ENCODE assay signal across 1 cellular context in the genomic region with DNA sequence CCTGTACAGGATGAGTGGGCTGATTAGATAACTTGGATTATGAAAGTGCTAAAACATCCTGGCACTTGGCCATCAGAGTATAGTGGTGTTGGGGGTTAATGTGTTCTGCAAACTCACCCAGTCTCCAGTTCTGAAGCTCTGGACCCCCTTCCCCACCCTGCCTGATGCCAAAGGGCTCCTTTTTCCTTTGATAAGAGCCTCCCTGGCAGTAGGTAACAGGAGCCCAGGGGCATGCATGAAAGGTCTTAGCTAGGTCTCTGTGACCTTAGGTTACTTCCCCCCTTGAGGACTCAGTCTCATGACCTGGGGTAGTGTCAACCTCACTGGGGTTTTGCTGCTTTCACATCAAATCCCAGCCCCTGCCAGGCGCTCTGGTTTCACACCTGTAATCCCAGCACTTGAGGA.
TF ChIP-seq lines count a peak whose summit lies in the region.

No MANE protein-coding gene starts in this region.

TF ChIP-seq in WTC11, 78 proteins besides CTCF, POLR2A, EP300 and RAD21 (continued from another document):
- peak; percentile 46 for TF ChIP-seq AR (CRISPR knock-in tag; IDR thresholded peaks at IDR 0.05)
- TF ChIP-seq, protein P1, sequence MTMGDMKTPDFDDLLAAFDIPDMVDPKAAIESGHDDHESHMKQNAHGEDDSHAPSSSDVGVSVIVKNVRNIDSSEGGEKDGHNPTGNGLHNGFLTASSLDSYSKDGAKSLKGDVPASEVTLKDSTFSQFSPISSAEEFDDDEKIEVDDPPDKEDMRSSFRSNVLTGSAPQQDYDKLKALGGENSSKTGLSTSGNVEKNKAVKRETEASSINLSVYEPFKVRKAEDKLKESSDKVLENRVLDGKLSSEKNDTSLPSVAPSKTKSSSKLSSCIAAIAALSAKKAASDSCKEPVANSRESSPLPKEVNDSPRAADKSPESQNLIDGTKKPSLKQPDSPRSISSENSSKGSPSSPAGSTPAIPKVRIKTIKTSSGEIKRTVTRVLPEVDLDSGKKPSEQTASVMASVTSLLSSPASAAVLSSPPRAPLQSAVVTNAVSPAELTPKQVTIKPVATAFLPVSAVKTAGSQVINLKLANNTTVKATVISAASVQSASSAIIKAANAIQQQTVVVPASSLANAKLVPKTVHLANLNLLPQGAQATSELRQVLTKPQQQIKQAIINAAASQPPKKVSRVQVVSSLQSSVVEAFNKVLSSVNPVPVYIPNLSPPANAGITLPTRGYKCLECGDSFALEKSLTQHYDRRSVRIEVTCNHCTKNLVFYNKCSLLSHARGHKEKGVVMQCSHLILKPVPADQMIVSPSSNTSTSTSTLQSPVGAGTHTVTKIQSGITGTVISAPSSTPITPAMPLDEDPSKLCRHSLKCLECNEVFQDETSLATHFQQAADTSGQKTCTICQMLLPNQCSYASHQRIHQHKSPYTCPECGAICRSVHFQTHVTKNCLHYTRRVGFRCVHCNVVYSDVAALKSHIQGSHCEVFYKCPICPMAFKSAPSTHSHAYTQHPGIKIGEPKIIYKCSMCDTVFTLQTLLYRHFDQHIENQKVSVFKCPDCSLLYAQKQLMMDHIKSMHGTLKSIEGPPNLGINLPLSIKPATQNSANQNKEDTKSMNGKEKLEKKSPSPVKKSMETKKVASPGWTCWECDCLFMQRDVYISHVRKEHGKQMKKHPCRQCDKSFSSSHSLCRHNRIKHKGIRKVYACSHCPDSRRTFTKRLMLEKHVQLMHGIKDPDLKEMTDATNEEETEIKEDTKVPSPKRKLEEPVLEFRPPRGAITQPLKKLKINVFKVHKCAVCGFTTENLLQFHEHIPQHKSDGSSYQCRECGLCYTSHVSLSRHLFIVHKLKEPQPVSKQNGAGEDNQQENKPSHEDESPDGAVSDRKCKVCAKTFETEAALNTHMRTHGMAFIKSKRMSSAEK (CRISPR knock-in tag; IDR thresholded peaks at IDR 0.05; ENCODE audit: borderline replicate concordance): peak; percentile 91; the same call in 1 of the 2 replicates
- 0 out of 2 replicates have a peak, but pooled peaks have one; percentile 64 for TF ChIP-seq ZNF416 (CRISPR knock-in tag; IDR thresholded peaks at IDR 0.05)
- TF ChIP-seq, protein P2, sequence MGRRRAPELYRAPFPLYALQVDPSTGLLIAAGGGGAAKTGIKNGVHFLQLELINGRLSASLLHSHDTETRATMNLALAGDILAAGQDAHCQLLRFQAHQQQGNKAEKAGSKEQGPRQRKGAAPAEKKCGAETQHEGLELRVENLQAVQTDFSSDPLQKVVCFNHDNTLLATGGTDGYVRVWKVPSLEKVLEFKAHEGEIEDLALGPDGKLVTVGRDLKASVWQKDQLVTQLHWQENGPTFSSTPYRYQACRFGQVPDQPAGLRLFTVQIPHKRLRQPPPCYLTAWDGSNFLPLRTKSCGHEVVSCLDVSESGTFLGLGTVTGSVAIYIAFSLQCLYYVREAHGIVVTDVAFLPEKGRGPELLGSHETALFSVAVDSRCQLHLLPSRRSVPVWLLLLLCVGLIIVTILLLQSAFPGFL (CRISPR knock-in tag; IDR thresholded peaks at IDR 0.05; ENCODE audit: borderline replicate concordance): no peak
- TF ChIP-seq, protein P3, sequence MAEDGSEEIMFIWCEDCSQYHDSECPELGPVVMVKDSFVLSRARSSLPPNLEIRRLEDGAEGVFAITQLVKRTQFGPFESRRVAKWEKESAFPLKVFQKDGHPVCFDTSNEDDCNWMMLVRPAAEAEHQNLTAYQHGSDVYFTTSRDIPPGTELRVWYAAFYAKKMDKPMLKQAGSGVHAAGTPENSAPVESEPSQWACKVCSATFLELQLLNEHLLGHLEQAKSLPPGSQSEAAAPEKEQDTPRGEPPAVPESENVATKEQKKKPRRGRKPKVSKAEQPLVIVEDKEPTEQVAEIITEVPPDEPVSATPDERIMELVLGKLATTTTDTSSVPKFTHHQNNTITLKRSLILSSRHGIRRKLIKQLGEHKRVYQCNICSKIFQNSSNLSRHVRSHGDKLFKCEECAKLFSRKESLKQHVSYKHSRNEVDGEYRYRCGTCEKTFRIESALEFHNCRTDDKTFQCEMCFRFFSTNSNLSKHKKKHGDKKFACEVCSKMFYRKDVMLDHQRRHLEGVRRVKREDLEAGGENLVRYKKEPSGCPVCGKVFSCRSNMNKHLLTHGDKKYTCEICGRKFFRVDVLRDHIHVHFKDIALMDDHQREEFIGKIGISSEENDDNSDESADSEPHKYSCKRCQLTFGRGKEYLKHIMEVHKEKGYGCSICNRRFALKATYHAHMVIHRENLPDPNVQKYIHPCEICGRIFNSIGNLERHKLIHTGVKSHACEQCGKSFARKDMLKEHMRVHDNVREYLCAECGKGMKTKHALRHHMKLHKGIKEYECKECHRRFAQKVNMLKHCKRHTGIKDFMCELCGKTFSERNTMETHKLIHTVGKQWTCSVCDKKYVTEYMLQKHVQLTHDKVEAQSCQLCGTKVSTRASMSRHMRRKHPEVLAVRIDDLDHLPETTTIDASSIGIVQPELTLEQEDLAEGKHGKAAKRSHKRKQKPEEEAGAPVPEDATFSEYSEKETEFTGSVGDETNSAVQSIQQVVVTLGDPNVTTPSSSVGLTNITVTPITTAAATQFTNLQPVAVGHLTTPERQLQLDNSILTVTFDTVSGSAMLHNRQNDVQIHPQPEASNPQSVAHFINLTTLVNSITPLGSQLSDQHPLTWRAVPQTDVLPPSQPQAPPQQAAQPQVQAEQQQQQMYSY (CRISPR knock-in tag; IDR thresholded peaks at IDR 0.05): no peak
- TF ChIP-seq TP53 (CRISPR knock-in tag; IDR thresholded peaks at IDR 0.05): no peak
- TF ChIP-seq EMX1 (CRISPR knock-in tag; IDR thresholded peaks at IDR 0.05): 0 out of 2 replicates have a peak, but pooled peaks have one; percentile 8
- no peak for TF ChIP-seq NR3C1 (CRISPR knock-in tag; conservative IDR thresholded peaks at IDR 0.05; ENCODE audit: low read depth)
- 0 out of 2 replicates have a peak, but pooled peaks have one; percentile 27 for TF ChIP-seq CREM (CRISPR knock-in tag; IDR thresholded peaks at IDR 0.05)
- no peak for TF ChIP-seq GRHL2 (CRISPR knock-in tag; IDR thresholded peaks at IDR 0.05; ENCODE audit: insufficient replicate concordance, severe bottlenecking)
- no peak for TF ChIP-seq ESRRA (CRISPR knock-in tag; IDR thresholded peaks at IDR 0.05; ENCODE audit: borderline replicate concordance)
- TF ChIP-seq ZNF671 (CRISPR knock-in tag; IDR thresholded peaks at IDR 0.05): peak; percentile 78; the same call in 1 of the 2 replicates
TF ChIP-seq in WTC11: peak in this region for 6.
